Comparison of ENCODE assay signal across 9 cellular contexts in genomic region chr3:10185804-10186762, GRCh38. TPM values are rescaled to one million over a fixed set of nuclear protein-coding genes. Genes with fewer than 3 reads are reported as not detected.
DNase-seq lines count a peak whose midpoint lies in the region; ATAC-seq and TF ChIP-seq lines count a peak whose summit lies in the region.
"Had no signal": no experiment of that assay in that cellular context is flagged by ENCODE, and none has a peak within 500 bp of the region (broad histone marks: within the 10 kb centered on the region; RNA-seq: fewer than 3 reads in every experiment).

No MANE protein-coding gene starts in this region.

- peak overlapping the region; percentile 50 for H3K27ac Mint-ChIP-seq in Calu3 (ENCODE audit: unreplicated experiment)

- H3K4me1 Mint-ChIP-seq in Calu3 (ENCODE audit: low read depth, unreplicated experiment), result peaks cover 39% of the 10 kb centered on the region

- CTCF ChIA-PET in Calu3 (lab: Charles Lee), result interaction anchor here (0.6 to 0.7 kb wide), 2 partner anchors 37 to 182 kb away, joined by 3 to 8 read pairs; no protein-coding TSS in a partner anchor

- no peak for DNase-seq in Calu3
- DNase-seq in OCI-M1 (lab: John Stamatoyannopoulos, UW), result peak; percentile 44
- DNase-seq in effector memory CD4-positive, alpha-beta T cell, result no peak
- DNase-seq in sciatic nerve (ENCODE audit: low spot score), result no peak
- DNase-seq in SW480 (ENCODE audit: low spot score), result no peak
- DNase-seq in cortex of kidney (lab: John Stamatoyannopoulos, UW), result no peak
- no peak for DNase-seq in HT-29 (ENCODE audit: low spot score)
- no peak for DNase-seq in effector CD8-positive, alpha-beta T cell (lab: John Stamatoyannopoulos, UW)
- DNase-seq: kidney had no signal

- H3K27me3 ChIP-seq in effector memory CD4-positive, alpha-beta T cell (replicated peaks; ENCODE audit: control insufficient read depth, insufficient read depth, low read length, poor library complexity, severe bottlenecking), result no peaks in the 10 kb centered on the region

- no peaks in the 10 kb centered on the region for H3K9me3 Mint-ChIP-seq in Calu3 (ENCODE audit: low read depth, unreplicated experiment)

- intact Hi-C loops in Calu3 (cut with micrococcal nuclease; ENCODE audit: unreplicated experiment) (loop anchor here (5.0 kb wide), 1 partner anchor 36 kb away; no protein-coding TSS in a partner anchor), sciatic nerve (cut with DNase I) (no loop called here)

- no peak overlapping the region for H3K4me3 Mint-ChIP-seq in Calu3 (ENCODE audit: low read depth, unreplicated experiment)

- H3K36me3 ChIP-seq in effector memory CD4-positive, alpha-beta T cell (ENCODE audit: control insufficient read depth, insufficient read depth, low read length), result no peaks in the 10 kb centered on the region

- no peaks in the 10 kb centered on the region for H3K9me3 ChIP-seq in effector memory CD4-positive, alpha-beta T cell (ENCODE audit: control insufficient read depth, low read length)

- TF ChIP-seq CTCF in Calu3 (IDR thresholded peaks at IDR 0.05; ENCODE audit: unreplicated experiment), result no peak

- H3K36me3 Mint-ChIP-seq in Calu3 (ENCODE audit: insufficient read depth, unreplicated experiment), result peaks cover 76% of the 10 kb centered on the region

- H3K4me3 ChIP-seq in effector memory CD4-positive, alpha-beta T cell (ENCODE audit: insufficient read depth, low read depth, low read length, poor library complexity, severe bottlenecking), result no peak overlapping the region

- no TSS peak for BruUV-seq in Calu3 (replicated peaks; lab: Mats Ljungman, UMichigan)

- peaks cover 33% of the 10 kb centered on the region for H3K4me1 ChIP-seq in effector memory CD4-positive, alpha-beta T cell (ENCODE audit: control insufficient read depth, insufficient read depth, low read length, poor library complexity, severe bottlenecking)

- no peaks in the 10 kb centered on the region for H3K27me3 Mint-ChIP-seq in Calu3 (ENCODE audit: unreplicated experiment)

- peak; percentile 47 for ATAC-seq in sciatic nerve

- peak overlapping the region; percentile 67 for H3K27ac ChIP-seq in effector memory CD4-positive, alpha-beta T cell (ENCODE audit: insufficient read depth, low read length, poor library complexity, severe bottlenecking)

RNA-seq across cellular contexts. Expression of gene IRAK2, which starts 21.4 kb away (rescaled TPM):
- total RNA-seq in Calu3 (2022) (25.5 and 31.6 TPM in 2 replicates), sciatic nerve (6.4 TPM)
- 4.9 and 5.7 TPM in 2 replicates for total RNA-seq in HT-29 (2014; rRNA removed; shearing (Covaris generic))

RNA-seq across cellular contexts. Expression of gene VHL, which starts 44.5 kb away (rescaled TPM):
- 49.0 and 50.4 TPM in 2 replicates for total RNA-seq in Calu3 (2022)
- total RNA-seq in sciatic nerve, result 27.4 TPM
- 24.8 and 27.4 TPM in 2 replicates for total RNA-seq in HT-29 (2014; rRNA removed; shearing (Covaris generic))
